In genomic region chr12:108572166-108572790, GRCh38 we compare ENCODE assay signal across 14 cellular contexts. TPM values are rescaled to one million over a fixed set of nuclear protein-coding genes. Genes with fewer than 3 reads are reported as not detected.
DNase-seq lines count a peak whose midpoint lies in the region; ATAC-seq, FAIRE-seq and TF ChIP-seq lines count a peak whose summit lies in the region.
"Had no signal": no experiment of that assay in that cellular context is flagged by ENCODE, and none has a peak within 500 bp of the region (broad histone marks: within the 10 kb centered on the region; RNA-seq: fewer than 3 reads in every experiment).

No MANE protein-coding gene starts in this region.

- no peaks in the 10 kb centered on the region for H3K9me1 ChIP-seq in K562 (ENCODE audit: control insufficient read depth, insufficient read depth, low read length)

- in situ Hi-C loops in K562 (cut with MboI) = no loop called here

- FAIRE-seq in GM18507 (lab: Jason Lieb, UNC) (peak; percentile 83), K562 (lab: Jason Lieb, UNC) (no peak)

- no peaks in the 10 kb centered on the region for H3K79me1 ChIP-seq in neuronal stem cell (ENCODE audit: low read depth, low read length)

- POLR2A ChIA-PET in K562 (lab: Yijun Ruan, JAX) (interaction anchor here (1.2 kb wide), 1 partner anchor 119 kb away, joined by 3 read pairs; no protein-coding TSS in a partner anchor), WTC11 (lab: Charles Lee) (no interaction called here)

- no peak overlapping the region for H3K4ac ChIP-seq in neuronal stem cell (ENCODE audit: low read length)

- no peaks in the 10 kb centered on the region for H3K27me3 ChIP-seq in K562 (ENCODE audit: control insufficient read depth in 2 of 2, insufficient read depth in 2 of 2, low read length in 2 of 2)
- no peaks in the 10 kb centered on the region for H3K27me3 ChIP-seq in neuronal stem cell (ENCODE audit: control insufficient read depth in 3 of 3, insufficient read depth in 3 of 3, low read depth in 1 of 3, low read length in 3 of 3)
- H3K27me3 ChIP-seq: body of pancreas had no signal

- BruUV-seq in K562 (replicated peaks; lab: Mats Ljungman, UMichigan) = no TSS peak

- ATAC-seq in GM21786 (IDR thresholded peaks at IDR 0.05; ENCODE audit: unreplicated experiment) = peak; percentile 18
- no peak for ATAC-seq in K562
- no peak for ATAC-seq in HG03159 (IDR thresholded peaks at IDR 0.05; ENCODE audit: unreplicated experiment)
- ATAC-seq in WTC11 = no peak
- ATAC-seq: body of pancreas had no signal

- intact Hi-C loops in K562 (cut with micrococcal nuclease) = no loop called here

- no peak for TF ChIP-seq POLR2A in K562 (conservative IDR thresholded peaks at IDR 0.05)

- no peaks in the 10 kb centered on the region for H4K20me1 ChIP-seq in K562 (replicated peaks; ENCODE audit: control insufficient read depth, insufficient read depth, low read length)

- no peaks in the 10 kb centered on the region for H3K79me2 ChIP-seq in K562 (ENCODE audit: control insufficient read depth, insufficient read depth, low read length)

- no peak for TF ChIP-seq EP300 in K562 (IDR thresholded peaks at IDR 0.05; ENCODE audit: low read length)

- DNase-seq in GM18507 (ENCODE audit: extremely low spot score, insufficient read length, low read depth) (no peak), K562 (ENCODE audit: extremely low read depth in 1 of 4, low spot score in 3 of 4) (no peak), neuronal stem cell (ENCODE audit: low spot score) (no peak), WTC11 (ENCODE audit: low spot score) (no peak)
- DNase-seq in stimulated activated CD4-positive, alpha-beta T cell treated with anti-CD3 and anti-CD28 coated beads, Interleukin-12 subunit alpha, Interleukin-12 subunit beta, amount 100 ng/mL, for 4 hours = no peak
- DNase-seq: activated T-cell treated with anti-CD3 and anti-CD28 coated beads, Interleukin-2, amount 50 U/mL, for 1 hour; body of pancreas; hippocampal formation; KG1; posterior cingulate gyrus; stimulated activated CD4-positive, alpha-beta T cell treated with anti-CD3 and anti-CD28 coated beads, Interleukin-1b, Interleukin-23, amount 100 ng/mL, for 48 hours had no signal

- no peak overlapping the region for H2BK120ac ChIP-seq in neuronal stem cell (ENCODE audit: low read depth, low read length)

- no peak for TF ChIP-seq RAD21 in K562 (CRISPR knock-in tag; conservative IDR thresholded peaks at IDR 0.05 in 1 of 2, IDR thresholded peaks at IDR 0.05 in 1 of 2)

- H3K4me2 ChIP-seq in K562 (ENCODE audit: insufficient read depth, low read length) (no peak overlapping the region), neuronal stem cell (ENCODE audit: insufficient read depth, low read length, poor library complexity, severe bottlenecking) (no peak overlapping the region)

- H4K91ac ChIP-seq in neuronal stem cell (ENCODE audit: low read depth, low read length, poor library complexity) = no peak overlapping the region

- 10% methylated on average over 8 of the region's 8 CpGs for WGBS in K562 (ENCODE audit: insufficient coverage, low coverage, missing lambda C conversion rate)
- no CpG with 5 or more reads among the region's 8 CpGs for WGBS in neuronal stem cell (ENCODE audit: extremely low coverage in 2 of 2, insufficient read length in 2 of 2, insufficient replicate concordance in 1 of 2), 2 donors

- no peak overlapping the region for H2AFZ ChIP-seq in K562 (ENCODE audit: low read depth, low read length)
- H2AFZ ChIP-seq in neuronal stem cell (ENCODE audit: low read length) = no peak overlapping the region

- H3K9me3 Mint-ChIP-seq in WTC11 = no peaks in the 10 kb centered on the region

- H3K4me3 ChIP-seq in K562 = no peak overlapping the region
- H3K4me3 ChIP-seq in neuronal stem cell (ENCODE audit: low read length in 2 of 2) = no peak overlapping the region
- H3K4me3 ChIP-seq: body of pancreas had no signal

- H2BK5ac ChIP-seq in neuronal stem cell (ENCODE audit: low read length) = no peak overlapping the region

- H3K27me3 Mint-ChIP-seq in WTC11 (ENCODE audit: low read depth) = no peaks in the 10 kb centered on the region

- H2BK12ac ChIP-seq in neuronal stem cell (ENCODE audit: low read length) = no peak overlapping the region

- H3K4me1 Mint-ChIP-seq in WTC11 = no peaks in the 10 kb centered on the region

- no peak overlapping the region for H3K9ac ChIP-seq in K562 (ENCODE audit: insufficient read depth in 1 of 2, low read depth in 2 of 2, low read length in 2 of 2)
- no peak overlapping the region for H3K9ac ChIP-seq in neuronal stem cell (ENCODE audit: low read depth, low read length, poor library complexity)

- H2AK5ac ChIP-seq in neuronal stem cell (ENCODE audit: low read depth, low read length) = no peak overlapping the region

- H3K9me3 ChIP-seq in K562 (replicated peaks; ENCODE audit: control insufficient read depth, insufficient read depth, low read depth, low read length) = no peaks in the 10 kb centered on the region
- no peaks in the 10 kb centered on the region for H3K9me3 ChIP-seq in neuronal stem cell (replicated peaks in 1 of 2; ENCODE audit: control insufficient read depth in 2 of 2, insufficient read depth in 1 of 2, low read depth in 1 of 2, low read length in 2 of 2)
- H3K9me3 ChIP-seq: body of pancreas had no signal

- TF ChIP-seq CTCF in K562 (IDR thresholded peaks at IDR 0.05 in 2 of 3, conservative IDR thresholded peaks at IDR 0.05 in 1 of 3; ENCODE audit: insufficient read depth in 2 of 3, low read depth in 1 of 3, low read length in 3 of 3) = no peak
- TF ChIP-seq CTCF in WTC11 (IDR thresholded peaks at IDR 0.05) = no peak

- H3K4me1 ChIP-seq in K562 (replicated peaks in 1 of 2; ENCODE audit: control insufficient read depth in 2 of 2, insufficient read depth in 2 of 2, low read length in 2 of 2) (no peaks in the 10 kb centered on the region), neuronal stem cell (ENCODE audit: control insufficient read depth in 2 of 2, insufficient read depth in 1 of 2, low read depth in 1 of 2, low read length in 2 of 2) (no peaks in the 10 kb centered on the region)

- CTCF ChIA-PET in K562 (lab: Yijun Ruan, JAX; ENCODE audit: low intra/inter-chr PET ratio) = no interaction called here
- CTCF ChIA-PET in WTC11 (lab: Charles Lee) = interaction anchor here (0.6 kb wide), 1 partner anchor 88 kb away, joined by 3 read pairs; no protein-coding TSS in a partner anchor

- peak overlapping the region; percentile 30 for H2BK15ac ChIP-seq in neuronal stem cell (ENCODE audit: low read length)

- H3K27ac ChIP-seq in K562 (ENCODE audit: extremely low read depth, low read depth, low read length) (no peak overlapping the region), neuronal stem cell (replicated peaks; ENCODE audit: low read length) (no peak overlapping the region)
- H3K27ac ChIP-seq: body of pancreas had no signal

- peaks cover 17% of the 10 kb centered on the region for H3K36me3 Mint-ChIP-seq in WTC11

- H4K8ac ChIP-seq in neuronal stem cell (ENCODE audit: low read depth, low read length) = no peak overlapping the region

- no peak overlapping the region for H3K14ac ChIP-seq in neuronal stem cell (ENCODE audit: low read length)

- no peak overlapping the region for H3K18ac ChIP-seq in neuronal stem cell (ENCODE audit: low read length)

- H3K27ac Mint-ChIP-seq in WTC11 = no peak overlapping the region

- H3K23ac ChIP-seq in neuronal stem cell (ENCODE audit: low read depth, low read length, poor library complexity) = no peak overlapping the region

- H3K36me3 ChIP-seq in K562 (ENCODE audit: control insufficient read depth, insufficient read depth, low read length) (peaks cover 17% of the 10 kb centered on the region), neuronal stem cell (replicated peaks in 1 of 2; ENCODE audit: control insufficient read depth in 2 of 2, insufficient read depth in 2 of 2, low read length in 2 of 2) (peaks cover 9 to 30% of the 10 kb centered on the region in 2 donors)

- no peak overlapping the region for H3K4me3 Mint-ChIP-seq in WTC11

RNA-seq across cellular contexts. Expression of gene ISCU, which starts 9.9 kb away (rescaled TPM):
- 50.8 and 64.7 TPM in 2 replicates for total RNA-seq in K562 (2011; cell fraction: chromatin; rRNA removed; ENCODE audit: low replicate concordance)
- total RNA-seq in K562 (2011; cell fraction: nucleolus; rRNA removed) = 37.6 and 42.7 TPM in 2 replicates
- total RNA-seq in K562 (2011; cell fraction: nucleoplasm; rRNA removed) = 58.2 and 69.2 TPM in 2 replicates
- 92.5 and 136 TPM in 2 replicates for total RNA-seq in K562 (2014; rRNA removed)
- total RNA-seq in K562 (2014; rRNA removed; fragmentation: Illumina TruSeq; extraction: Trizol) = 74.2 and 77.5 TPM in 2 replicates
- total RNA-seq in K562 (2015; rRNA removed; fragmentation: Illumina TruSeq; extraction: Trizol) = 75.6 and 77.3 TPM in 2 replicates
- 67.8 and 68.7 TPM in 2 replicates for total RNA-seq in K562 (2021)
- polyA plus RNA-seq in K562 (2011; rRNA removed) = 80.9 and 89.6 TPM in 2 replicates
- polyA plus RNA-seq in K562 (2011; cell fraction: cytosol; rRNA removed) = 36.5 and 59.5 TPM in 2 replicates
- polyA plus RNA-seq in K562 (2011; cell fraction: nucleus; rRNA removed) = 120 and 177 TPM in 2 replicates
- 76.7 and 87.8 TPM in 2 replicates for polyA plus RNA-seq in K562 (2012)
- 69.4 and 77.7 TPM in 2 replicates for polyA plus RNA-seq in K562 (2014; fragmentation: Illumina TruSeq; extraction: Trizol)
- 10 to 100 TPM; 15.9 to 19.8 TPM for polyA plus RNA-seq in K562 (2014; fragmentation: Nextera tagmentation; extraction: Ambion mirVana)
- polyA plus RNA-seq in K562 (2014; rRNA removed) = 84.7 and 86.8 TPM in 2 replicates
- 65.3 and 73.2 TPM in 2 replicates for polyA minus RNA-seq in K562 (2011; rRNA and poly(A)+ RNA removed)
- 16.6 and 26.3 TPM in 2 replicates for polyA minus RNA-seq in K562 (2011; cell fraction: cytosol; rRNA and poly(A)+ RNA removed)
- 25.0 and 57.6 TPM in 2 replicates for polyA minus RNA-seq in K562 (2011; cell fraction: nucleus; rRNA and poly(A)+ RNA removed)
- 94.0 TPM for polyA plus RNA-seq in neuronal stem cell (2013, experiment 1 of 2)
- polyA plus RNA-seq in neuronal stem cell (2013, experiment 2 of 2) = 89.8 TPM
- total RNA-seq in WTC11 (2021) = 73.8 to 85.9 TPM (median 74.2 TPM) in 3 replicates

RNA-seq across cellular contexts. Expression of gene SART3, which starts 11.3 kb away (rescaled TPM):
- 295 and 336 TPM in 2 replicates for total RNA-seq in K562 (2011; cell fraction: chromatin; rRNA removed; ENCODE audit: low replicate concordance)
- 193 and 203 TPM in 2 replicates for total RNA-seq in K562 (2011; cell fraction: nucleolus; rRNA removed)
- 258 and 314 TPM in 2 replicates for total RNA-seq in K562 (2011; cell fraction: nucleoplasm; rRNA removed)
- total RNA-seq in K562 (2014; rRNA removed) = 167 and 396 TPM in 2 replicates
- total RNA-seq in K562 (2014; rRNA removed; fragmentation: Illumina TruSeq; extraction: Trizol) = 64.7 and 66.7 TPM in 2 replicates
- total RNA-seq in K562 (2015; rRNA removed; fragmentation: Illumina TruSeq; extraction: Trizol) = 103 and 104 TPM in 2 replicates
- 63.2 and 72.6 TPM in 2 replicates for total RNA-seq in K562 (2021)
- 32.1 and 33.7 TPM in 2 replicates for polyA plus RNA-seq in K562 (2011; rRNA removed)
- polyA plus RNA-seq in K562 (2011; cell fraction: cytosol; rRNA removed) = 11.9 and 18.3 TPM in 2 replicates
- 128 and 132 TPM in 2 replicates for polyA plus RNA-seq in K562 (2011; cell fraction: nucleus; rRNA removed)
- 43.0 and 62.6 TPM in 2 replicates for polyA plus RNA-seq in K562 (2012)
- polyA plus RNA-seq in K562 (2014; fragmentation: Illumina TruSeq; extraction: Trizol) = 54.4 and 56.7 TPM in 2 replicates
- 1 to 10 TPM; 8.9 to 9.9 TPM for polyA plus RNA-seq in K562 (2014; fragmentation: Nextera tagmentation; extraction: Ambion mirVana)
- 52.6 and 58.4 TPM in 2 replicates for polyA plus RNA-seq in K562 (2014; rRNA removed)
- 73.9 and 94.6 TPM in 2 replicates for polyA minus RNA-seq in K562 (2011; rRNA and poly(A)+ RNA removed)
- 27.6 and 31.6 TPM in 2 replicates for polyA minus RNA-seq in K562 (2011; cell fraction: cytosol; rRNA and poly(A)+ RNA removed)
- polyA minus RNA-seq in K562 (2011; cell fraction: nucleus; rRNA and poly(A)+ RNA removed) = 152 and 195 TPM in 2 replicates
- 39.6 TPM for polyA plus RNA-seq in neuronal stem cell (2013, experiment 1 of 2)
- 37.7 TPM for polyA plus RNA-seq in neuronal stem cell (2013, experiment 2 of 2)
- 75.6 to 91.2 TPM (median 76.8 TPM) in 3 replicates for total RNA-seq in WTC11 (2021)

RNA-seq across cellular contexts. Expression of gene TMEM119, which starts 25.6 kb away (rescaled TPM):
- not detected in 2 replicates for total RNA-seq in K562 (2011; cell fraction: chromatin; rRNA removed; ENCODE audit: low replicate concordance)
- total RNA-seq in K562 (2011; cell fraction: nucleolus; rRNA removed) = not detected in 2 replicates
- not detected in 2 replicates for total RNA-seq in K562 (2011; cell fraction: nucleoplasm; rRNA removed)
- not detected in 2 replicates for total RNA-seq in K562 (2014; rRNA removed)
- total RNA-seq in K562 (2014; rRNA removed; fragmentation: Illumina TruSeq; extraction: Trizol) = not detected in 2 replicates
- total RNA-seq in K562 (2015; rRNA removed; fragmentation: Illumina TruSeq; extraction: Trizol) = not detected in 2 replicates
- total RNA-seq in K562 (2021) = 0.18 TPM in 1 of 2 replicates, not detected in the other
- not detected in 2 replicates for polyA plus RNA-seq in K562 (2011; rRNA removed)
- polyA plus RNA-seq in K562 (2011; cell fraction: cytosol; rRNA removed) = 0.01 TPM in 1 of 2 replicates, not detected in the other
- not detected in 2 replicates for polyA plus RNA-seq in K562 (2011; cell fraction: nucleus; rRNA removed)
- 0.11 TPM in 1 of 2 replicates, not detected in the other for polyA plus RNA-seq in K562 (2012)
- polyA plus RNA-seq in K562 (2014; fragmentation: Illumina TruSeq; extraction: Trizol) = not detected in 2 replicates
- not detected for polyA plus RNA-seq in K562 (2014; fragmentation: Nextera tagmentation; extraction: Ambion mirVana)
- polyA plus RNA-seq in K562 (2014; rRNA removed) = not detected in 2 replicates
- polyA minus RNA-seq in K562 (2011; rRNA and poly(A)+ RNA removed) = not detected in 2 replicates
- not detected in 2 replicates for polyA minus RNA-seq in K562 (2011; cell fraction: cytosol; rRNA and poly(A)+ RNA removed)
- not detected in 2 replicates for polyA minus RNA-seq in K562 (2011; cell fraction: nucleus; rRNA and poly(A)+ RNA removed)
- 0.68 TPM for polyA plus RNA-seq in neuronal stem cell (2013, experiment 1 of 2)
- polyA plus RNA-seq in neuronal stem cell (2013, experiment 2 of 2) = 0.73 TPM
- total RNA-seq in WTC11 (2021) = 0.16 to 0.25 TPM (median 0.20 TPM) in 3 replicates
- total RNA-seq: lung microvascular endothelial cell had no signal

RNA-seq across cellular contexts. Expression of gene FICD, which starts 57.2 kb away (rescaled TPM):
- 9.7 and 12.2 TPM in 2 replicates for total RNA-seq in K562 (2011; cell fraction: chromatin; rRNA removed; ENCODE audit: low replicate concordance)
- 11.8 and 12.1 TPM in 2 replicates for total RNA-seq in K562 (2011; cell fraction: nucleolus; rRNA removed)
- 5.6 and 7.8 TPM in 2 replicates for total RNA-seq in K562 (2011; cell fraction: nucleoplasm; rRNA removed)
- total RNA-seq in K562 (2014; rRNA removed) (3.1 and 4.5 TPM in 2 replicates), K562 (2014; rRNA removed; fragmentation: Illumina TruSeq; extraction: Trizol) (1.9 TPM in 2 replicates), K562 (2015; rRNA removed; fragmentation: Illumina TruSeq; extraction: Trizol) (2.8 and 3.1 TPM in 2 replicates), K562 (2021) (3.0 and 3.4 TPM in 2 replicates), WTC11 (2021) (4.4 to 6.7 TPM (median 6.3 TPM) in 3 replicates)
- polyA plus RNA-seq in K562 (2011; rRNA removed) (0.80 and 0.88 TPM in 2 replicates), K562 (2014; fragmentation: Illumina TruSeq; extraction: Trizol) (1.6 and 2.0 TPM in 2 replicates), K562 (2014; fragmentation: Nextera tagmentation; extraction: Ambion mirVana) (1 to 10 TPM; 1.1 to 1.2 TPM), K562 (2014; rRNA removed) (2.1 and 2.7 TPM in 2 replicates)
- polyA plus RNA-seq in K562 (2011; cell fraction: cytosol; rRNA removed) = 1.1 and 1.2 TPM in 2 replicates
- 4.7 and 6.8 TPM in 2 replicates for polyA plus RNA-seq in K562 (2011; cell fraction: nucleus; rRNA removed)
- 2.4 and 5.0 TPM in 2 replicates for polyA plus RNA-seq in K562 (2012)
- polyA minus RNA-seq in K562 (2011; rRNA and poly(A)+ RNA removed) = 2.9 and 3.9 TPM in 2 replicates
- 2.1 and 3.6 TPM in 2 replicates for polyA minus RNA-seq in K562 (2011; cell fraction: cytosol; rRNA and poly(A)+ RNA removed)
- 8.3 and 11.3 TPM in 2 replicates for polyA minus RNA-seq in K562 (2011; cell fraction: nucleus; rRNA and poly(A)+ RNA removed)
- 3.9 TPM for polyA plus RNA-seq in neuronal stem cell (2013, experiment 1 of 2)
- 3.6 TPM for polyA plus RNA-seq in neuronal stem cell (2013, experiment 2 of 2)
